Comparison of ENCODE assay signal across 2 cellular contexts in the genomic region with DNA sequence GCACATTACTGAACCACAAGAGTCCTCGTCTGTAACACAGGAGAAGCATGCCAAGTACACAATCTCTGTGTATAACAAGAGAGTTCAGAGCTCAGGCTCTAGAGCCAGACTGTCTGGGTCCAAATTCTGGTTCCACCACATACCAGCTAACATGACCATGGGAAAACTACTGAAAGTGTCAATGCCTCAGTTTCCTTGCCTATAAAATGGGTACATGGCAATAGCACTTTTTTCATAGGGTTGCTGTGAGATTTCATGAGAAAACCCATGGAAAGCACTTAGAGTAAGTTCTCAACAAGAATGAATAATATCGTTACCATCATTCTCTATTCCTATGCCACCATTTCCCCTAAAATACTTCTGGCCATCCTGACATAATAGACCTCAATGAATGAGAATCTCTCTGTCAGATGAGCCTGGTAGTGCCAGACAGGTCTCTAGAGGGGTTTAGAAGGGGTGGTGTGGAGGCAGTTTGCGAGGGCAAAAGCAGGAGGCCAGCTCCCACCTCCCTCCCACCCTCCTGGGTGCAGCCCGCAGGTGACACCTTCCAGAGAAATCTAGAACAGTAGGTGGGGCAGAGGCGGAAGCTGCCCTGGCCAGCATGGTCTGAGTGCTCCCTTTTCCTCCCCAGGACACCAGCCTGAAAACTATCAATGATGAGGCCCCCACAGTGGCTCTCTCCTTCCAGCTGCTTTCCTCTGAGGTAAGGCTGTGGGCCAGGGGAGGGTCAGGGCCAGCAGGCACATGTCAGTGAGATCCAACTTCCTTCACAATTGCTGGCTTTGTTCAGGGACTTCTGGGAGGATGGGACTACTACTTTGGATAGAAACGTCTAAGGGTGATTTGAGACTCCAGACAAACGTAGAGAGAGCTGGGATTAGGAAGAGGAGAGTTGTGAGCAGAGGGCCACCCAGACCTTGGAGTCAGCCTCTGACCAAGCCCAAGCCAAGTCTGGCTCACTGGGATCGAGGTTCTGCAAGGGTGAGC.
TF ChIP-seq lines count a peak whose summit lies in the region.

No MANE protein-coding gene starts in this region.

TF ChIP-seq in K562, 482 proteins besides CTCF, POLR2A, EP300 and RAD21 (continued from another document):
- TF ChIP-seq, protein P1, sequence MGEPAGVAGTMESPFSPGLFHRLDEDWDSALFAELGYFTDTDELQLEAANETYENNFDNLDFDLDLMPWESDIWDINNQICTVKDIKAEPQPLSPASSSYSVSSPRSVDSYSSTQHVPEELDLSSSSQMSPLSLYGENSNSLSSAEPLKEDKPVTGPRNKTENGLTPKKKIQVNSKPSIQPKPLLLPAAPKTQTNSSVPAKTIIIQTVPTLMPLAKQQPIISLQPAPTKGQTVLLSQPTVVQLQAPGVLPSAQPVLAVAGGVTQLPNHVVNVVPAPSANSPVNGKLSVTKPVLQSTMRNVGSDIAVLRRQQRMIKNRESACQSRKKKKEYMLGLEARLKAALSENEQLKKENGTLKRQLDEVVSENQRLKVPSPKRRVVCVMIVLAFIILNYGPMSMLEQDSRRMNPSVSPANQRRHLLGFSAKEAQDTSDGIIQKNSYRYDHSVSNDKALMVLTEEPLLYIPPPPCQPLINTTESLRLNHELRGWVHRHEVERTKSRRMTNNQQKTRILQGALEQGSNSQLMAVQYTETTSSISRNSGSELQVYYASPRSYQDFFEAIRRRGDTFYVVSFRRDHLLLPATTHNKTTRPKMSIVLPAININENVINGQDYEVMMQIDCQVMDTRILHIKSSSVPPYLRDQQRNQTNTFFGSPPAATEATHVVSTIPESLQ (CRISPR knock-in tag; IDR thresholded peaks at IDR 0.05): no peak
TF ChIP-seq in K562: peak in this region for 4.

TF ChIP-seq in neural cell, 6 proteins besides CTCF, POLR2A, EP300 and RAD21 (continued from another document):
- TF ChIP-seq, protein P2, sequence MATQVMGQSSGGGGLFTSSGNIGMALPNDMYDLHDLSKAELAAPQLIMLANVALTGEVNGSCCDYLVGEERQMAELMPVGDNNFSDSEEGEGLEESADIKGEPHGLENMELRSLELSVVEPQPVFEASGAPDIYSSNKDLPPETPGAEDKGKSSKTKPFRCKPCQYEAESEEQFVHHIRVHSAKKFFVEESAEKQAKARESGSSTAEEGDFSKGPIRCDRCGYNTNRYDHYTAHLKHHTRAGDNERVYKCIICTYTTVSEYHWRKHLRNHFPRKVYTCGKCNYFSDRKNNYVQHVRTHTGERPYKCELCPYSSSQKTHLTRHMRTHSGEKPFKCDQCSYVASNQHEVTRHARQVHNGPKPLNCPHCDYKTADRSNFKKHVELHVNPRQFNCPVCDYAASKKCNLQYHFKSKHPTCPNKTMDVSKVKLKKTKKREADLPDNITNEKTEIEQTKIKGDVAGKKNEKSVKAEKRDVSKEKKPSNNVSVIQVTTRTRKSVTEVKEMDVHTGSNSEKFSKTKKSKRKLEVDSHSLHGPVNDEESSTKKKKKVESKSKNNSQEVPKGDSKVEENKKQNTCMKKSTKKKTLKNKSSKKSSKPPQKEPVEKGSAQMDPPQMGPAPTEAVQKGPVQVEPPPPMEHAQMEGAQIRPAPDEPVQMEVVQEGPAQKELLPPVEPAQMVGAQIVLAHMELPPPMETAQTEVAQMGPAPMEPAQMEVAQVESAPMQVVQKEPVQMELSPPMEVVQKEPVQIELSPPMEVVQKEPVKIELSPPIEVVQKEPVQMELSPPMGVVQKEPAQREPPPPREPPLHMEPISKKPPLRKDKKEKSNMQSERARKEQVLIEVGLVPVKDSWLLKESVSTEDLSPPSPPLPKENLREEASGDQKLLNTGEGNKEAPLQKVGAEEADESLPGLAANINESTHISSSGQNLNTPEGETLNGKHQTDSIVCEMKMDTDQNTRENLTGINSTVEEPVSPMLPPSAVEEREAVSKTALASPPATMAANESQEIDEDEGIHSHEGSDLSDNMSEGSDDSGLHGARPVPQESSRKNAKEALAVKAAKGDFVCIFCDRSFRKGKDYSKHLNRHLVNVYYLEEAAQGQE (IDR thresholded peaks at IDR 0.05; ENCODE audit: borderline replicate concordance): no peak
- TF ChIP-seq SMC3 (conservative IDR thresholded peaks at IDR 0.05; ENCODE audit: poor library complexity) (no peak), POLR2AphosphoS5 (IDR thresholded peaks at IDR 0.05) (no peak), MXI1 (conservative IDR thresholded peaks at IDR 0.05; ENCODE audit: poor library complexity, severe bottlenecking) (no peak), EZH2 (IDR thresholded peaks at IDR 0.05; ENCODE audit: borderline replicate concordance, insufficient read depth, low read length, poor library complexity, severe bottlenecking) (no peak)
